In genomic region chr1:162218546-162218945, GRCh38 we compare ENCODE assay signal across 18 cellular contexts.
A peak's percentile ranks its signal among the peaks of the same experiment; 100 is the strongest.
DNase-seq lines count a peak whose midpoint lies in the region; ATAC-seq and TF ChIP-seq lines count a peak whose summit lies in the region.
"Had no signal": no experiment of that assay in that cellular context is flagged by ENCODE, and none has a peak within 500 bp of the region (broad histone marks: within the 10 kb centered on the region; RNA-seq: fewer than 3 reads in every experiment).

No MANE protein-coding gene starts in this region.

- H3K4me1 ChIP-seq in breast epithelium (peaks cover 0 to 18% of the 10 kb centered on the region in 2 donors), lower lobe of right lung (peaks cover 5% of the 10 kb centered on the region), sigmoid colon (peaks cover 0 to 74% (median 52%) of the 10 kb centered on the region in 4 donors)
- H3K4me1 ChIP-seq: A549, SJSA1 had no signal

- no peak for TF ChIP-seq EP300 in sigmoid colon (IDR thresholded peaks at IDR 0.05)

- H3K27ac Mint-ChIP-seq in MCF 10A (ENCODE audit: low read depth, unreplicated experiment) = no peak overlapping the region
- no peak overlapping the region for H3K27ac Mint-ChIP-seq in activated CD8-positive, alpha-beta T cell treated with anti-CD3 and anti-CD28 coated beads for 36 hours
- H3K27ac Mint-ChIP-seq: CD8-positive, alpha-beta memory T cell; HFFc6 had no signal

- WGBS in sigmoid colon, 2 donors = 74 to 84% methylated on average over 5 of the region's 5 CpGs

- CTCF ChIA-PET in MCF 10A (lab: Yijun Ruan, JAX) = interaction anchor here (0.8 to 1.0 kb wide), 2 partner anchors 57 to 165 kb away, joined by 3 to 5 read pairs; no protein-coding TSS in a partner anchor
- CTCF ChIA-PET in activated CD8-positive, alpha-beta T cell treated with anti-CD3 and anti-CD28 coated beads for 36 hours (lab: Charles Lee) = no interaction called here

- ATAC-seq in lower lobe of right lung = peak; percentile 15 to 18
- no peak for ATAC-seq in activated CD8-positive, alpha-beta T cell treated with anti-CD3 and anti-CD28 coated beads for 36 hours
- ATAC-seq: A549, K562 had no signal

- no peaks in the 10 kb centered on the region for H3K27me3 Mint-ChIP-seq in MCF 10A (ENCODE audit: insufficient read depth, unreplicated experiment)
- H3K27me3 Mint-ChIP-seq in activated CD8-positive, alpha-beta T cell treated with anti-CD3 and anti-CD28 coated beads for 36 hours = peaks cover 15% of the 10 kb centered on the region

- TF ChIP-seq POLR2A in breast epithelium (IDR thresholded peaks at IDR 0.05) (no peak), sigmoid colon (IDR thresholded peaks at IDR 0.05) (no peak)

- DNase-seq in breast epithelium (ENCODE audit: low spot score in 2 of 2) = no peak
- no peak for DNase-seq in MCF 10A (ENCODE audit: unreplicated experiment)
- peak; percentile 55 for DNase-seq in NCI-H69 (lab: John Stamatoyannopoulos, UW)
- DNase-seq in lower lobe of right lung = no peak
- no peak for DNase-seq in sigmoid colon
- DNase-seq in activated CD8-positive, alpha-beta T cell treated with anti-CD3 and anti-CD28 coated beads for 36 hours = no peak
- no peak for DNase-seq in OCI-M1 (lab: John Stamatoyannopoulos, UW)
- DNase-seq in LoVo (ENCODE audit: low spot score) = no peak
- DNase-seq: CD8-positive, alpha-beta memory T cell; GOT3; HFFc6; MV-4-11; NCI-H82 had no signal

- no peak overlapping the region for H3K4me3 Mint-ChIP-seq in MCF 10A (ENCODE audit: unreplicated experiment)
- H3K4me3 Mint-ChIP-seq in activated CD8-positive, alpha-beta T cell treated with anti-CD3 and anti-CD28 coated beads for 36 hours = no peak overlapping the region
- H3K4me3 Mint-ChIP-seq: CD8-positive, alpha-beta memory T cell; HFFc6 had no signal

- TF ChIP-seq CTCF in breast epithelium (IDR thresholded peaks at IDR 0.05) (no peak), MCF 10A (IDR thresholded peaks at IDR 0.05; ENCODE audit: unreplicated experiment) (no peak), lower lobe of right lung (IDR thresholded peaks at IDR 0.05) (no peak), sigmoid colon (IDR thresholded peaks at IDR 0.05) (no peak)
- no peak for TF ChIP-seq CTCF in activated CD8-positive, alpha-beta T cell treated with anti-CD3 and anti-CD28 coated beads for 36 hours (IDR thresholded peaks at IDR 0.05)

- H3K9me3 ChIP-seq in breast epithelium (no peaks in the 10 kb centered on the region), lower lobe of right lung (no peaks in the 10 kb centered on the region), sigmoid colon (no peaks in the 10 kb centered on the region)
- H3K9me3 ChIP-seq: A549; BLaER1 treated with 17β-estradiol and CSF1 and Interleukin-3, amounts not matched to agents 10 nM and 100 nM; SJSA1 had no signal

- H3K27ac ChIP-seq in breast epithelium (peak overlapping the region; percentile 10 to 48), lower lobe of right lung (peak overlapping the region; percentile 48), sigmoid colon (peak overlapping the region in 3 of 4 donors; percentile 9 to 43 (median 38))
- H3K27ac ChIP-seq: A549; BLaER1 treated with 17β-estradiol and CSF1 and Interleukin-3, amounts not matched to agents 10 nM and 100 nM; PC-9; SJSA1 had no signal

- POLR2A ChIA-PET in MCF 10A (lab: Yijun Ruan, JAX) = no interaction called here
- POLR2A ChIA-PET in activated CD8-positive, alpha-beta T cell treated with anti-CD3 and anti-CD28 coated beads for 36 hours (lab: Charles Lee) = no interaction called here

- BruUV-seq in MCF 10A (replicated peaks; lab: Mats Ljungman, UMichigan) = no TSS peak

- H3K9me3 Mint-ChIP-seq in MCF 10A (ENCODE audit: unreplicated experiment) = no peaks in the 10 kb centered on the region
- no peaks in the 10 kb centered on the region for H3K9me3 Mint-ChIP-seq in activated CD8-positive, alpha-beta T cell treated with anti-CD3 and anti-CD28 coated beads for 36 hours
- H3K9me3 Mint-ChIP-seq: HFFc6 had no signal

- H3K36me3 ChIP-seq in breast epithelium = no peaks in the 10 kb centered on the region
- H3K36me3 ChIP-seq in lower lobe of right lung = no peaks in the 10 kb centered on the region
- no peaks in the 10 kb centered on the region for H3K36me3 ChIP-seq in sigmoid colon
- H3K36me3 ChIP-seq: BLaER1 treated with 17β-estradiol and CSF1 and Interleukin-3, amounts not matched to agents 10 nM and 100 nM; SJSA1 had no signal

- intact Hi-C loops in breast epithelium (cut with DNase I; ENCODE audit: low total_unique reads) (no loop called here), MCF 10A (cut with micrococcal nuclease) (no loop called here), lower lobe of right lung (cut with DNase I) (no loop called here), sigmoid colon (cut with DNase I) (loop anchor here (5.0 to 10.0 kb wide), 2 partner anchors 146 to 424 kb away; no protein-coding TSS in a partner anchor)
- intact Hi-C loops in activated CD8-positive, alpha-beta T cell treated with anti-CD3 and anti-CD28 coated beads for 36 hours (cut with micrococcal nuclease) = no loop called here

- H3K27me3 ChIP-seq in breast epithelium (no peaks in the 10 kb centered on the region), lower lobe of right lung (ENCODE audit: low read depth) (no peaks in the 10 kb centered on the region), sigmoid colon (no peaks in the 10 kb centered on the region)
- H3K27me3 ChIP-seq: BLaER1 treated with 17β-estradiol and CSF1 and Interleukin-3, amounts not matched to agents 10 nM and 100 nM had no signal

- H3K4me1 Mint-ChIP-seq in MCF 10A (ENCODE audit: insufficient read depth, unreplicated experiment) = peaks cover 13% of the 10 kb centered on the region
- H3K4me1 Mint-ChIP-seq in activated CD8-positive, alpha-beta T cell treated with anti-CD3 and anti-CD28 coated beads for 36 hours (ENCODE audit: low read depth) = no peaks in the 10 kb centered on the region
- H3K4me1 Mint-ChIP-seq: CD8-positive, alpha-beta memory T cell had no signal

- H3K36me3 Mint-ChIP-seq in MCF 10A (ENCODE audit: insufficient read depth, unreplicated experiment) = no peaks in the 10 kb centered on the region
- no peaks in the 10 kb centered on the region for H3K36me3 Mint-ChIP-seq in activated CD8-positive, alpha-beta T cell treated with anti-CD3 and anti-CD28 coated beads for 36 hours (ENCODE audit: low read depth)
- H3K36me3 Mint-ChIP-seq: CD8-positive, alpha-beta memory T cell had no signal

- H3K4me3 ChIP-seq in breast epithelium (no peak overlapping the region), lower lobe of right lung (no peak overlapping the region), sigmoid colon (no peak overlapping the region)
- H3K4me3 ChIP-seq: A549; BLaER1 treated with 17β-estradiol and CSF1 and Interleukin-3, amounts not matched to agents 10 nM and 100 nM; K562; PC-9; SJSA1 had no signal
